Comparison of ENCODE assay signal across 8 cellular contexts in the genomic region with DNA sequence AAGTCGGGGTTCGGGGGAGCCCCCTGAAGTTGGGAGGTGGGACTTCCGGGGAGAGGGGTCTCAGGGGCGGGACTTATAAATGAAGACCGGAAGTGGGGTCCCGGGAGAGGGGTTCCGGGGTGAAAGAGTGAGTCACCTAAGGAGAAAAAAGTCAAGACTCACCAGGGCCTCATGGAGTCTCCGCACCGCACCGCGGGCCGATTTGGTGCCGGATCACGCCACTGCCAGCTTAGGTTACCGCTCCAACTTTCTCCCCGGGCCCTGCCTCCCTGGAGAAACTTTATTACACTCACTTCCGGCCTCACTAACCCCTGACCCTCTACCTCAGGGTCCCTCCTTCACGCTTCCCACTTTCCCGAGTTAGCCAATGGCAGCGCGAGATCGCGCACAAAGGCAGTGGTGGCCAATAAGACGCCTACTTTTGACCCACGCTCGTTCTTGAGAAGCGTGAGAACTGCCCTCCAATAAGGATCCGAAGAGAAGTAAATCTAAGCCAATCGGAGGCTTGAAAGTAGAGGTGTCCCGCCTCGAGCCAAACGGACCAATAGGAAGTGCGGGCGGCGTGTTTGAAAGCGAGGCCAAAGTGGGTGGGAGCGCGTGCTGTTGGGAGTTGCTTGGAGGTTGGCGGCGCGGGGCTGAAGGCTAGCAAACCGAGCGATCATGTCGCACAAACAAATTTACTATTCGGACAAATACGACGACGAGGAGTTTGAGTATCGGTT. TPM values are rescaled to one million over a fixed set of nuclear protein-coding genes. Genes with fewer than 3 reads are reported as not detected.
DNase-seq lines count a peak whose midpoint lies in the region; ATAC-seq, FAIRE-seq and TF ChIP-seq lines count a peak whose summit lies in the region.

A gene (plus strand): TSS at position 596 of the 722 bp plus-strand sequence. CDS start 65 bp downstream, at position 661.

- H3K27ac ChIP-seq in keratinocyte (ENCODE audit: control insufficient read depth, insufficient read depth, low read length) = peak within 1 kb of the TSS; percentile 99

- H3K79me2 ChIP-seq in keratinocyte (ENCODE audit: control insufficient read depth, insufficient read depth, low read length) = peaks cover 51% of the 10 kb centered on the region

- H3K9me3 ChIP-seq in keratinocyte (ENCODE audit: control insufficient read depth, low read depth, low read length) = no peaks in the 10 kb centered on the region

- peak within 1 kb of the TSS; percentile 71 for H2AFZ ChIP-seq in keratinocyte (ENCODE audit: control insufficient read depth, low read length)

- DNase-seq in AML-193 (lab: John Stamatoyannopoulos, UW) = peak; percentile 99
- peak; percentile 99 to 100 for DNase-seq in NCI-H446 (lab: John Stamatoyannopoulos, UW)
- DNase-seq in activated CD4-positive, CD25-positive, alpha-beta regulatory T cell treated with anti-CD3 and anti-CD28 coated beads, Interleukin-2, amount 50 U/mL, for 16 hours (ENCODE audit: low read depth, low spot score) = peak; percentile 96
- peak; percentile 98 for DNase-seq in cerebellum (ENCODE audit: low spot score)
- DNase-seq in keratinocyte (ENCODE audit: low read depth, low spot score) = peak; percentile 100
- peak; percentile 88 to 94 for DNase-seq in stimulated activated CD4-positive, alpha-beta T cell treated with anti-CD3 and anti-CD28 coated beads, Interleukin-15, amount 100 ng/mL, for 1 hour (ENCODE audit: low read depth in 1 of 2, low spot score in 1 of 2)

- H3K9ac ChIP-seq in keratinocyte (ENCODE audit: control insufficient read depth, extremely low read depth, insufficient read depth, low read length) = peak within 1 kb of the TSS; percentile 96

- H3K4me2 ChIP-seq in keratinocyte (ENCODE audit: control insufficient read depth, extremely low read depth, insufficient read depth, low read depth, low read length) = peak within 1 kb of the TSS; percentile 95

- no peaks in the 10 kb centered on the region for H3K9me1 ChIP-seq in keratinocyte (ENCODE audit: control insufficient read depth, extremely low read depth, insufficient read depth, low read length)

- H3K27me3 ChIP-seq in keratinocyte (ENCODE audit: control insufficient read depth, extremely low read depth, insufficient read depth, low read length) = no peaks in the 10 kb centered on the region

- peaks cover 40% of the 10 kb centered on the region for H3K4me1 ChIP-seq in keratinocyte (ENCODE audit: control insufficient read depth, extremely low read depth, insufficient read depth, low read length)

- dilution Hi-C loops in keratinocyte (cut with MboI; ENCODE audit: extremely low pct_ligation_motif_present, low sequenced_read_pairs) = no loop called here

- peak; percentile 90 for FAIRE-seq in keratinocyte (lab: Jason Lieb, UNC)

- no peaks in the 10 kb centered on the region for H4K20me1 ChIP-seq in keratinocyte (ENCODE audit: control insufficient read depth, extremely low read depth, insufficient read depth, low read length)

- ATAC-seq in GM19043 (IDR thresholded peaks at IDR 0.05; ENCODE audit: low read depth, unreplicated experiment) = peak; percentile 70
- ATAC-seq in HG03354 (IDR thresholded peaks at IDR 0.05; ENCODE audit: poor library complexity, severe bottlenecking, unreplicated experiment) = peak; percentile 77

- H3K4me3 ChIP-seq in keratinocyte (ENCODE audit: control insufficient read depth in 2 of 3, extremely low read depth in 1 of 3, insufficient read depth in 2 of 3, low read depth in 1 of 3, low read length in 3 of 3) = peak within 1 kb of the TSS; percentile 57 to 98 (median 82)

- TF ChIP-seq CTCF in keratinocyte (optimal IDR thresholded peaks at IDR 0.05 in 1 of 3, IDR thresholded peaks at IDR 0.05 in 1 of 3, conservative IDR thresholded peaks at IDR 0.05 in 1 of 3; ENCODE audit: extremely low read depth in 1 of 3, insufficient read depth in 2 of 3, low read length in 3 of 3) = no peak

- H3K36me3 ChIP-seq in keratinocyte (ENCODE audit: control insufficient read depth in 2 of 2, extremely low read depth in 1 of 2, insufficient read depth in 2 of 2, low read length in 2 of 2) = peaks cover 0 to 9% of the 10 kb centered on the region in 2 experiments

RNA-seq across cellular contexts. Expression of the gene that starts here (rescaled TPM):
- total RNA-seq in cerebellum = 26.5 TPM
- polyA plus RNA-seq in keratinocyte = 133 to 300 TPM (median 217 TPM) in 3 replicates
- polyA plus RNA-seq in keratinocyte (2011; ENCODE audit: low read depth) = 8.8 TPM
- polyA plus RNA-seq in keratinocyte (2011; cell fraction: cytosol; rRNA removed) = 204 and 245 TPM in 2 replicates
- polyA plus RNA-seq in keratinocyte (2011; cell fraction: nucleus; rRNA removed) = 66.6 and 66.9 TPM in 2 replicates
- polyA plus RNA-seq in keratinocyte (2012; ENCODE audit: low replicate concordance) = 78.8 and 129 TPM in 2 replicates
- polyA minus RNA-seq in keratinocyte = 75.8 to 128 TPM (median 83.8 TPM) in 3 replicates
- 44.7 TPM for polyA minus RNA-seq in keratinocyte (2011; cell fraction: cytosol; rRNA and poly(A)+ RNA removed)
- polyA minus RNA-seq in keratinocyte (2011; cell fraction: nucleus; rRNA and poly(A)+ RNA removed) = 10.4 and 19.9 TPM in 2 replicates

Comparison
In these comparisons a context has a peak if more than half of its experiments do, and no peak if none do; other contexts are left out.
1. Peak in every context shown above with its lines: DNase-seq, ATAC-seq, H3K4me3 ChIP-seq and H3K27ac ChIP-seq.